In genomic region chrX:42751573-42751972, GRCh38 we compare ENCODE assay signal across 29 cellular contexts. TPM values are rescaled to one million over a fixed set of nuclear protein-coding genes. Genes with fewer than 3 reads are reported as not detected.
"Had no signal": no experiment of that assay in that cellular context is flagged by ENCODE, and none has a peak within 500 bp of the region (broad histone marks: within the 10 kb centered on the region; RNA-seq: fewer than 3 reads in every experiment).

No MANE protein-coding gene starts in this region.

- H3K4me3 Mint-ChIP-seq: activated CD4-positive, alpha-beta T cell treated with anti-CD3 and anti-CD28 coated beads, Interleukin-2, amount 10 ng/mL, durations not matched to agents 7 days and 5 days; activated CD8-positive, alpha-beta T cell treated with anti-CD3 and anti-CD28 coated beads, Interleukin-2, amount 10 ng/mL, durations not matched to agents 7 days and 5 days; activated naive CD4-positive, alpha-beta T cell treated with anti-CD3 and anti-CD28 coated beads, Interleukin-2, amount 10 ng/mL, durations not matched to agents 7 days and 5 days; activated naive CD8-positive, alpha-beta T cell treated with anti-CD3 and anti-CD28 coated beads, Interleukin-2, amount 50 U/mL, for 24 hours; activated T-cell treated with anti-CD3 and anti-CD28 coated beads, Interleukin-2, amount 50 U/mL, for 24 hours; dendritic cell treated with granulocyte-macrophage colony-stimulating factor and Interleukin-4, amounts not matched to agents 40 ng/mL and 50 ng/mL, for 4 days; nephron progenitor cell; stimulated activated naive CD8-positive, alpha-beta T cell treated with anti-CD3 and anti-CD28 coated beads, Interleukin-15, amount 100 ng/mL, for 72 hours; type B pancreatic cell had no signal

- H3K27ac ChIP-seq: cardiac muscle cell, esophagus muscularis mucosa, left lung, sigmoid colon had no signal

- H3K27ac Mint-ChIP-seq: activated CD4-positive, alpha-beta T cell treated with anti-CD3 and anti-CD28 coated beads, Interleukin-2, amount 10 ng/mL, durations not matched to agents 7 days and 5 days; activated CD8-positive, alpha-beta T cell treated with anti-CD3 and anti-CD28 coated beads, Interleukin-2, amount 10 ng/mL, durations not matched to agents 7 days and 5 days; activated naive CD4-positive, alpha-beta T cell treated with anti-CD3 and anti-CD28 coated beads, Interleukin-2, amount 10 ng/mL, durations not matched to agents 7 days and 5 days; activated naive CD8-positive, alpha-beta T cell treated with anti-CD3 and anti-CD28 coated beads, Interleukin-2, amount 50 U/mL, for 24 hours; activated T-cell treated with anti-CD3 and anti-CD28 coated beads, Interleukin-2, amount 50 U/mL, for 24 hours; dendritic cell treated with granulocyte-macrophage colony-stimulating factor and Interleukin-4, amounts not matched to agents 40 ng/mL and 50 ng/mL, for 4 days; nephron progenitor cell; stimulated activated naive CD8-positive, alpha-beta T cell treated with anti-CD3 and anti-CD28 coated beads, Interleukin-15, amount 100 ng/mL, for 72 hours; type B pancreatic cell had no signal

- DNase-seq: activated CD4-positive, alpha-beta T cell treated with anti-CD3 and anti-CD28 coated beads, Interleukin-2, amount 10 ng/mL, durations not matched to agents 7 days and 5 days; activated CD4-positive, CD25-positive, alpha-beta regulatory T cell; activated CD8-positive, alpha-beta T cell treated with anti-CD3 and anti-CD28 coated beads, Interleukin-2, amount 10 ng/mL, durations not matched to agents 7 days and 5 days; activated naive CD4-positive, alpha-beta T cell treated with anti-CD3 and anti-CD28 coated beads, Interleukin-2, amount 10 ng/mL, durations not matched to agents 7 days and 5 days; activated naive CD8-positive, alpha-beta T cell treated with anti-CD3 and anti-CD28 coated beads, Interleukin-2, amount 50 U/mL, for 24 hours; activated T-cell treated with anti-CD3 and anti-CD28 coated beads, Interleukin-2, amount 50 U/mL, for 24 hours; effector CD8-positive, alpha-beta T cell; foreskin melanocyte; hypothalamus; kidney; left lung; nephron progenitor cell; nucleus accumbens; posterior cingulate gyrus; sigmoid colon; stimulated activated CD4-positive, alpha-beta T cell treated with anti-CD3 and anti-CD28 coated beads, Interleukin-12 subunit alpha, Interleukin-12 subunit beta, amount 100 ng/mL, for 4 hours; stimulated activated CD4-positive, alpha-beta T cell treated with anti-CD3 and anti-CD28 coated beads, Interleukin-1b, Interleukin-23, amount 100 ng/mL, for 48 hours; stimulated activated naive CD8-positive, alpha-beta T cell treated with anti-CD3 and anti-CD28 coated beads, Interleukin-15, amount 100 ng/mL, for 72 hours; T-helper 1 cell; T-helper 9 cell had no signal

- H3K27me3 ChIP-seq: cardiac muscle cell, esophagus muscularis mucosa, sigmoid colon had no signal

- H3K4me1 Mint-ChIP-seq: activated CD4-positive, alpha-beta T cell treated with anti-CD3 and anti-CD28 coated beads, Interleukin-2, amount 10 ng/mL, durations not matched to agents 7 days and 5 days; activated naive CD4-positive, alpha-beta T cell treated with anti-CD3 and anti-CD28 coated beads, Interleukin-2, amount 10 ng/mL, durations not matched to agents 7 days and 5 days; activated naive CD8-positive, alpha-beta T cell treated with anti-CD3 and anti-CD28 coated beads, Interleukin-2, amount 50 U/mL, for 24 hours; stimulated activated naive CD8-positive, alpha-beta T cell treated with anti-CD3 and anti-CD28 coated beads, Interleukin-15, amount 100 ng/mL, for 72 hours had no signal

- H3K4me1 ChIP-seq: left lung, sigmoid colon had no signal

- ATAC-seq: activated CD8-positive, alpha-beta T cell treated with anti-CD3 and anti-CD28 coated beads, Interleukin-2, amount 10 ng/mL, durations not matched to agents 7 days and 5 days; activated naive CD8-positive, alpha-beta T cell treated with anti-CD3 and anti-CD28 coated beads, Interleukin-2, amount 50 U/mL, for 24 hours; left lung; stimulated activated naive CD8-positive, alpha-beta T cell treated with anti-CD3 and anti-CD28 coated beads, Interleukin-15, amount 100 ng/mL, for 72 hours had no signal

- H3K9me3 Mint-ChIP-seq: activated naive CD4-positive, alpha-beta T cell treated with anti-CD3 and anti-CD28 coated beads, Interleukin-2, amount 10 ng/mL, durations not matched to agents 7 days and 5 days; activated naive CD8-positive, alpha-beta T cell treated with anti-CD3 and anti-CD28 coated beads, Interleukin-2, amount 50 U/mL, for 24 hours; activated T-cell treated with anti-CD3 and anti-CD28 coated beads, Interleukin-2, amount 50 U/mL, for 24 hours; dendritic cell treated with granulocyte-macrophage colony-stimulating factor and Interleukin-4, amounts not matched to agents 40 ng/mL and 50 ng/mL, for 4 days had no signal

- H3K36me3 Mint-ChIP-seq: activated naive CD4-positive, alpha-beta T cell treated with anti-CD3 and anti-CD28 coated beads, Interleukin-2, amount 10 ng/mL, durations not matched to agents 7 days and 5 days had no signal

RNA-seq across cellular contexts. Expression of gene PPP1R2C, which starts 26.4 kb away (rescaled TPM):
- total RNA-seq: activated CD4-positive, alpha-beta T cell treated with anti-CD3 and anti-CD28 coated beads, Interleukin-2, amount 10 ng/mL, durations not matched to agents 7 days and 5 days; activated CD8-positive, alpha-beta T cell treated with anti-CD3 and anti-CD28 coated beads, Interleukin-2, amount 10 ng/mL, durations not matched to agents 7 days and 5 days; cardiac muscle cell; chondrocyte; esophagus muscularis mucosa; kidney; left lung; lung microvascular endothelial cell; myocyte; renal cortical epithelial cell; sigmoid colon; temporal lobe had no signal
- polyA plus RNA-seq: cardiac muscle cell, sigmoid colon had no signal
